24 cellular contexts compared by ENCODE assay signal in genomic region chr6:45946887-45947286, GRCh38.
DNase-seq lines count a peak whose midpoint lies in the region; ATAC-seq and TF ChIP-seq lines count a peak whose summit lies in the region.
"Had no signal": no experiment of that assay in that cellular context is flagged by ENCODE, and none has a peak within 500 bp of the region (broad histone marks: within the 10 kb centered on the region; RNA-seq: fewer than 3 reads in every experiment).

No MANE protein-coding gene starts in this region.

- H3K4me3 ChIP-seq in gastrocnemius medialis (no peak overlapping the region), thyroid gland (replicated peaks in 1 of 3) (no peak overlapping the region)
- H3K4me3 ChIP-seq: gastroesophageal sphincter, K562, stomach, upper lobe of left lung had no signal

- H3K4me1 ChIP-seq in gastrocnemius medialis (peaks cover 58 to 86% of the 10 kb centered on the region in 2 donors), thyroid gland (peaks cover 16 to 23% of the 10 kb centered on the region in 2 donors)

- in situ Hi-C loops in gastrocnemius medialis (cut with MboI; ENCODE audit: low sequenced_read_pairs in 4 of 4), result loop anchor here in 3 of 4 donors (25.0 kb wide), 2 partner anchors 115 to 465 kb away; no protein-coding TSS in a partner anchor

- DNase-seq in ELR (ENCODE audit: low read depth), result peak; percentile 38
- DNase-seq in NCI-H226, result peak; percentile 18
- peak; percentile 69 for DNase-seq in fibroblast of peridontal ligament (ENCODE audit: extremely low read depth)
- DNase-seq in gastrocnemius medialis, result no peak
- DNase-seq in thyroid gland, result no peak
- no peak for DNase-seq in activated CD4-positive, alpha-beta T cell treated with anti-CD3 and anti-CD28 coated beads for 1 hour
- DNase-seq: activated CD4-positive, alpha-beta T cell treated with anti-CD3 and anti-CD28 coated beads for 4 hours; activated CD8-positive, alpha-beta memory T cell treated with anti-CD3 and anti-CD28 coated beads, Interleukin-2, amount 10 ng/mL, durations not matched to agents 7 days and 5 days; AML-193; dermis blood vessel endothelial cell; DMS79 treated with DMSO at 0.1 percent for 48 hours; kidney glomerular epithelial cell; NCI-H146; posterior cingulate gyrus; SHP77; stimulated activated CD4-positive, alpha-beta T cell treated with anti-CD3 and anti-CD28 coated beads, Interleukin-4, amount 100 ng/mL, for 24 hours; stomach; T-cell; upper lobe of left lung had no signal

- no peak for ATAC-seq in gastrocnemius medialis
- ATAC-seq in GM19467 (IDR thresholded peaks at IDR 0.05; ENCODE audit: unreplicated experiment), result no peak
- ATAC-seq: activated CD8-positive, alpha-beta memory T cell treated with anti-CD3 and anti-CD28 coated beads, Interleukin-2, amount 10 ng/mL, durations not matched to agents 7 days and 5 days; natural killer cell treated with Interleukin-12 subunit alpha and Interleukin-12 subunit beta and Interleukin-15 and Interleukin-18, amount 100 ng/mL, for 72 hours; T-cell had no signal

- H3K27ac ChIP-seq in gastrocnemius medialis, result peak overlapping the region; percentile 47 to 74 (median 72)
- H3K27ac ChIP-seq in thyroid gland, result no peak overlapping the region
- H3K27ac ChIP-seq: gastroesophageal sphincter, HL-60, stomach, upper lobe of left lung had no signal

- H3K9me3 ChIP-seq in gastrocnemius medialis, result no peaks in the 10 kb centered on the region
- H3K9me3 ChIP-seq in thyroid gland, result no peaks in the 10 kb centered on the region
- H3K9me3 ChIP-seq: gastroesophageal sphincter, stomach, upper lobe of left lung had no signal

- 93 to 96% methylated on average over 5 to 6 of the region's 6 CpGs for WGBS in thyroid gland, 2 donors

- no peaks in the 10 kb centered on the region for H3K36me3 ChIP-seq in gastrocnemius medialis
- no peaks in the 10 kb centered on the region for H3K36me3 ChIP-seq in thyroid gland
- H3K36me3 ChIP-seq: gastroesophageal sphincter, stomach had no signal

- no peaks in the 10 kb centered on the region for H3K27me3 ChIP-seq in gastrocnemius medialis
- H3K27me3 ChIP-seq in thyroid gland, result no peaks in the 10 kb centered on the region
- H3K27me3 ChIP-seq: gastroesophageal sphincter, stomach, upper lobe of left lung had no signal

- intact Hi-C loops in gastrocnemius medialis (cut with DNase I; ENCODE audit: low total_unique reads) (no loop called here), thyroid gland (cut with DNase I) (no loop called here)

- TF ChIP-seq CTCF in gastrocnemius medialis (IDR thresholded peaks at IDR 0.05 in 4 of 5, conservative IDR thresholded peaks at IDR 0.05 in 1 of 5) (no peak), thyroid gland (IDR thresholded peaks at IDR 0.05) (no peak)

- no peak for TF ChIP-seq POLR2A in gastrocnemius medialis (IDR thresholded peaks at IDR 0.05)
- no peak for TF ChIP-seq POLR2A in thyroid gland (IDR thresholded peaks at IDR 0.05)

Comparison
In these comparisons a context has a peak if more than half of its experiments do, and no peak if none do; other contexts are left out.
1. DNase-seq: peak in ELR (single experiment), NCI-H226 (single experiment) and fibroblast of peridontal ligament (single experiment); none in gastrocnemius medialis (0 of 2), thyroid gland (0 of 2) and activated CD4-positive, alpha-beta T cell treated with anti-CD3 and anti-CD28 coated beads for 1 hour (single experiment).
2. H3K27ac ChIP-seq: peak in gastrocnemius medialis (4 of 4); none in thyroid gland (0 of 3).